In genomic region chr10:74746813-74747212, GRCh38 we compare ENCODE assay signal across 16 cellular contexts.
DNase-seq lines count a peak whose midpoint lies in the region; ATAC-seq and TF ChIP-seq lines count a peak whose summit lies in the region.
"Had no signal": no experiment of that assay in that cellular context is flagged by ENCODE, and none has a peak within 500 bp of the region (broad histone marks: within the 10 kb centered on the region; RNA-seq: fewer than 3 reads in every experiment).

No MANE protein-coding gene starts in this region.

- 35 to 36% methylated on average over 14 of the region's 14 CpGs for WGBS in GM23248 (ENCODE audit: low coverage in 1 of 2, low lambda C conversion rate in 2 of 2, missing lambda C conversion rate in 2 of 2), 2 experiments

- no peak overlapping the region for H3K9ac ChIP-seq in GM23248
- H3K9ac ChIP-seq: BLaER1 had no signal

- H3K79me2 ChIP-seq in GM23248 (ENCODE audit: insufficient read depth), result no peaks in the 10 kb centered on the region

- H2AFZ ChIP-seq in GM23248, result peak overlapping the region; percentile 48

- no peaks in the 10 kb centered on the region for H4K20me1 ChIP-seq in GM23248 (ENCODE audit: insufficient read depth)
- H4K20me1 ChIP-seq: BLaER1 had no signal

- intact Hi-C loops in Right ventricle myocardium superior (cut with DNase I), result no loop called here

- no peak for TF ChIP-seq CTCF in right atrium auricular region (IDR thresholded peaks at IDR 0.05)

- no peaks in the 10 kb centered on the region for H3K9me2 ChIP-seq in GM23248 (ENCODE audit: insufficient read depth)

- H3K4me1 ChIP-seq in right atrium auricular region (no peaks in the 10 kb centered on the region), GM23248 (ENCODE audit: insufficient read depth) (no peaks in the 10 kb centered on the region)
- H3K4me1 ChIP-seq: Caco-2, HAP-1 had no signal

- H3K27ac ChIP-seq in right atrium auricular region (no peak overlapping the region), GM23248 (no peak overlapping the region)
- H3K27ac ChIP-seq: BLaER1 had no signal

- in situ Hi-C loops in GM23248 (cut with MboI), result no loop called here

- H3F3A ChIP-seq in GM23248 (ENCODE audit: insufficient read depth), result no peaks in the 10 kb centered on the region

- no peak overlapping the region for H3K4me2 ChIP-seq in GM23248 (ENCODE audit: unreplicated experiment)
- H3K4me2 ChIP-seq: BLaER1 had no signal

- DNase-seq in right atrium auricular region (ENCODE audit: low spot score), result peak; percentile 26
- no peak for DNase-seq in Right ventricle myocardium superior
- DNase-seq in GM23248, result peak; percentile 32
- DNase-seq in fibroblast of gingiva (ENCODE audit: low read depth), result peak; percentile 3
- DNase-seq in mesenteric fat pad (ENCODE audit: low spot score), result no peak
- DNase-seq in GM19240 (ENCODE audit: insufficient read length, low spot score), result no peak
- DNase-seq: ACHN; Caco-2; CD8-positive, alpha-beta memory T cell; DND-41; GDM1; IMR-90; KG1 had no signal

- ATAC-seq in Right ventricle myocardium superior (ENCODE audit: poor library complexity) (no peak), GM21717 (IDR thresholded peaks at IDR 0.05; ENCODE audit: unreplicated experiment) (no peak)

- H3K9me3 ChIP-seq in right atrium auricular region (no peaks in the 10 kb centered on the region), GM23248 (ENCODE audit: low read depth) (no peaks in the 10 kb centered on the region)
- H3K9me3 ChIP-seq: BLaER1, Caco-2, HAP-1 had no signal

- no peaks in the 10 kb centered on the region for H3K27me3 ChIP-seq in right atrium auricular region
- H3K27me3 ChIP-seq in GM23248 (replicated peaks; ENCODE audit: insufficient read depth), result no peaks in the 10 kb centered on the region
- H3K27me3 ChIP-seq: BLaER1 had no signal

- H3K36me3 ChIP-seq in right atrium auricular region (no peaks in the 10 kb centered on the region), GM23248 (ENCODE audit: low read depth) (no peaks in the 10 kb centered on the region)
- H3K36me3 ChIP-seq: BLaER1, HAP-1 had no signal

- no peak overlapping the region for H3K4me3 ChIP-seq in right atrium auricular region
- H3K4me3 ChIP-seq in GM23248, result no peak overlapping the region
- H3K4me3 ChIP-seq: BLaER1, HAP-1 had no signal

Comparison
In these comparisons a context has a peak if more than half of its experiments do, and no peak if none do; other contexts are left out.
1. DNase-seq: peak in right atrium auricular region (single experiment), GM23248 (single experiment) and fibroblast of gingiva (single experiment); none in Right ventricle myocardium superior (single experiment), mesenteric fat pad (single experiment) and GM19240 (single experiment).